Comparison of ENCODE assay signal across 10 cellular contexts in the genomic region with DNA sequence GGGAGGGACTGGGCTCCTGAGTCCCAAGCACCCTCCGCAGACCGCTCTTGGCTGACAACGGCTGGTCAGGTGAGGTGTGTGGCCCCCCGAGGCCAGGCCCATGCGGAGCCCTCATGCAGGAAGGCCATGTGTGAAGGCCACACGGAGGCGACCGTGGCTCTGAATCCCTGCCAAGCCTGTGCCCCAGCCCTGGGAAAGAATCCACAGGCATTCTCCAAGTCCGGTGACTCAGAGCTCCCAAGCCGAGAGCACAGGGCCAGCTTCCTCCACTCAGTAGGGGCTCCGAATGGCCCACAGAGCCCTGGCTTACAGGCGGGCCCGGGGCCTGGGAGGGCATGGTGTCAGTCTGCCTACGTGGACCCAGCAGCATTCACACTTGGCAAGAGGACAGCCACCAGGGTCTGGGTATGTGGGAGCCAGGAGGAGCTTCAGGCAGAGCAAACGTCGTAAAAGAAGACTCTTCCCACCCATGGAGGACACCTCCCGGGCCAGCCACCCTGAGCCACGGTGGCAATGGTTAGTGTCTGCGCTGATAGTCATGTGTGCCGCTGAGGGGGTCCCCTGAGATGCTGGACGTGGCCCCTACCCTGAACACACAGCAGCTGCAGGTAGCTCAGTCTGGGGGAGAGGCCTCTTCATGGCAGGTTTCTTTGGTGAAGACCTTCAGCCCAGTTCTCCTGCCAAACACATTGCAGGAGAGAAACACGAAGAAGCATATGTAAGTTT.
DNase-seq lines count a peak whose midpoint lies in the region; TF ChIP-seq lines count a peak whose summit lies in the region.
"Had no signal": no experiment of that assay in that cellular context is flagged by ENCODE, and none has a peak within 500 bp of the region (broad histone marks: within the 10 kb centered on the region; RNA-seq: fewer than 3 reads in every experiment).

No MANE protein-coding gene starts in this region.

- peaks cover 20% of the 10 kb centered on the region for H3K27me3 Mint-ChIP-seq in progenitor cell of endocrine pancreas

- H3K4me1 Mint-ChIP-seq in progenitor cell of endocrine pancreas (ENCODE audit: low read depth) = no peaks in the 10 kb centered on the region

- H3K9me3 Mint-ChIP-seq in progenitor cell of endocrine pancreas (ENCODE audit: low read depth) = no peaks in the 10 kb centered on the region

- DNase-seq in EH (ENCODE audit: low read depth) = peak; percentile 91
- DNase-seq in T1000 (lab: John Stamatoyannopoulos, UW) = peak; percentile 41
- peak; percentile 51 for DNase-seq in globus pallidus (ENCODE audit: low spot score)
- peak; percentile 86 for DNase-seq in posterior vena cava (ENCODE audit: low spot score)
- DNase-seq in GM19240 (ENCODE audit: insufficient read length, low spot score) = no peak
- DNase-seq in progenitor cell of endocrine pancreas (ENCODE audit: low spot score, unreplicated experiment) = no peak
- DNase-seq in stimulated activated CD4-positive, alpha-beta T cell treated with anti-CD3 and anti-CD28 coated beads, Interleukin-4, amount 100 ng/mL, for 4 hours = no peak
- no peak for DNase-seq in NCI-H1930 (lab: John Stamatoyannopoulos, UW)
- DNase-seq: activated CD4-positive, alpha-beta T cell treated with anti-CD3 and anti-CD28 coated beads, Interleukin-2, amount 50 U/mL, for 4 hours; DMS53 had no signal

- H3K27ac Mint-ChIP-seq in progenitor cell of endocrine pancreas = no peak overlapping the region

- H3K36me3 Mint-ChIP-seq in progenitor cell of endocrine pancreas (ENCODE audit: insufficient read depth) = no peaks in the 10 kb centered on the region

- no peak overlapping the region for H3K4me3 Mint-ChIP-seq in progenitor cell of endocrine pancreas (ENCODE audit: low read depth)

- intact Hi-C loops in posterior vena cava (cut with DNase I) = no loop called here

- no peak for TF ChIP-seq CTCF in progenitor cell of endocrine pancreas (IDR thresholded peaks at IDR 0.05; ENCODE audit: unreplicated experiment)

Comparison
In these comparisons a context has a peak if more than half of its experiments do, and no peak if none do; other contexts are left out.
1. DNase-seq: peak in EH (single experiment), T1000 (single experiment), globus pallidus (single experiment) and posterior vena cava (single experiment); none in GM19240 (single experiment), progenitor cell of endocrine pancreas (single experiment), stimulated activated CD4-positive, alpha-beta T cell treated with anti-CD3 and anti-CD28 coated beads, Interleukin-4, amount 100 ng/mL, for 4 hours (0 of 2) and NCI-H1930 (0 of 2).